28 cellular contexts compared by ENCODE assay signal in genomic region chr12:104385510-104385909, GRCh38.
"Had no signal": no experiment of that assay in that cellular context is flagged by ENCODE, and none has a peak within 500 bp of the region (broad histone marks: within the 10 kb centered on the region; RNA-seq: fewer than 3 reads in every experiment).

No MANE protein-coding gene starts in this region.

- H3K4me3 Mint-ChIP-seq: immature natural killer cell, mesothelial cell of epicardium, naive B cell, natural killer cell, nephron progenitor cell, neural progenitor cell had no signal

- ATAC-seq: heart left ventricle, left colon, left lung, natural killer cell, sciatic nerve had no signal

- H3K4me3 ChIP-seq: heart left ventricle, left lung, lung, neural progenitor cell, ovary, right atrium auricular region, skin epidermis, stomach, testis, thyroid gland, transverse colon, upper lobe of left lung had no signal

- H3K27me3 ChIP-seq: heart left ventricle, left lung, neural progenitor cell, ovary, right atrium auricular region, stomach, testis, thyroid gland, transverse colon, upper lobe of left lung had no signal

- DNase-seq: heart left ventricle; hypothalamus; immature natural killer cell; kidney; left colon; left lung; mesendoderm; naive B cell; natural killer cell; nephron progenitor cell; ovary; stimulated activated CD4-positive, alpha-beta T cell treated with anti-CD3 and anti-CD28 coated beads, Interleukin-12 subunit alpha, Interleukin-12 subunit beta, amount 100 ng/mL, for 4 hours; stimulated activated CD4-positive, alpha-beta T cell treated with anti-CD3 and anti-CD28 coated beads, Interleukin-15, amount 100 ng/mL, for 24 hours; stimulated activated CD4-positive, alpha-beta T cell treated with anti-CD3 and anti-CD28 coated beads, Interleukin-4, amount 100 ng/mL, for 24 hours; stimulated activated naive CD4-positive, alpha-beta T cell; stomach; testis; thyroid gland; transverse colon; upper lobe of left lung had no signal

- H3K4me2 ChIP-seq: neural progenitor cell had no signal

- H3K4me1 ChIP-seq: neural progenitor cell had no signal

- H3K9ac ChIP-seq: neural progenitor cell had no signal

- H3K9me3 Mint-ChIP-seq: immature natural killer cell, mesothelial cell of epicardium, natural killer cell, nephron progenitor cell, neural progenitor cell had no signal

- H3K4me1 Mint-ChIP-seq: mesothelial cell of epicardium, nephron progenitor cell had no signal

- H3K36me3 Mint-ChIP-seq: mesothelial cell of epicardium, naive B cell, natural killer cell, neural progenitor cell had no signal

- H3K27ac Mint-ChIP-seq: immature natural killer cell, mesothelial cell of epicardium, natural killer cell, nephron progenitor cell, neural progenitor cell, progenitor cell of endocrine pancreas had no signal

- H3K9me3 ChIP-seq: heart left ventricle, left lung, ovary, right atrium auricular region, stomach, testis, thyroid gland, transverse colon, upper lobe of left lung had no signal

- H3K36me3 ChIP-seq: heart left ventricle, left lung, neural progenitor cell, ovary, right atrium auricular region, stomach, thyroid gland, transverse colon, upper lobe of left lung had no signal

- H3K27ac ChIP-seq: heart left ventricle, left lung, neural progenitor cell, ovary, right atrium auricular region, skin epidermis, stomach, testis, thyroid gland, transverse colon, upper lobe of left lung had no signal

- H2AFZ ChIP-seq: neural progenitor cell had no signal

- FAIRE-seq: islet of Langerhans, kidney had no signal
